20 cellular contexts compared by ENCODE assay signal in genomic region chr5:52728201-52728600, GRCh38. TPM values are rescaled to one million over a fixed set of nuclear protein-coding genes. Genes with fewer than 3 reads are reported as not detected.
DNase-seq lines count a peak whose midpoint lies in the region; ATAC-seq, FAIRE-seq and TF ChIP-seq lines count a peak whose summit lies in the region.
"Had no signal": no experiment of that assay in that cellular context is flagged by ENCODE, and none has a peak within 500 bp of the region (broad histone marks: within the 10 kb centered on the region; RNA-seq: fewer than 3 reads in every experiment).

No MANE protein-coding gene starts in this region.

- H3K27ac ChIP-seq in astrocyte (ENCODE audit: low read depth, low read length) (peak overlapping the region; percentile 28), smooth muscle cell (ENCODE audit: low read depth) (peak overlapping the region; percentile 85), psoas muscle (no peak overlapping the region), ovary (no peak overlapping the region)
- H3K27ac ChIP-seq in CD4-positive, alpha-beta memory T cell (ENCODE audit: low read depth, low read length), result no peak overlapping the region

- H3K9me3 ChIP-seq in astrocyte (ENCODE audit: insufficient read depth, low read depth, low read length), result no peaks in the 10 kb centered on the region
- H3K9me3 ChIP-seq in smooth muscle cell (replicated peaks; ENCODE audit: low read depth), result no peaks in the 10 kb centered on the region
- H3K9me3 ChIP-seq in psoas muscle, result no peaks in the 10 kb centered on the region
- no peaks in the 10 kb centered on the region for H3K9me3 ChIP-seq in CD4-positive, alpha-beta memory T cell (ENCODE audit: control insufficient read depth in 1 of 2, low read length in 2 of 2)
- no peaks in the 10 kb centered on the region for H3K9me3 ChIP-seq in ovary
- H3K9me3 ChIP-seq: body of pancreas, pancreas had no signal

- no peak overlapping the region for H3K4me3 Mint-ChIP-seq in astrocyte (ENCODE audit: unreplicated experiment)
- H3K4me3 Mint-ChIP-seq in CD4-positive, alpha-beta memory T cell, result peak overlapping the region in 1 of 8 donors; percentile 32
- H3K4me3 Mint-ChIP-seq: stimulated activated effector memory CD8-positive, alpha-beta T cell treated with anti-CD3 and anti-CD28 coated beads, Interleukin-12 subunit alpha, Interleukin-12 subunit beta, amount 100 ng/mL, for 72 hours had no signal

- peaks cover 8% of the 10 kb centered on the region for H3K9me3 Mint-ChIP-seq in astrocyte (ENCODE audit: unreplicated experiment)
- H3K9me3 Mint-ChIP-seq in CD4-positive, alpha-beta memory T cell, result peaks cover 0 to 17% (median 6%) of the 10 kb centered on the region in 8 donors

- 40% methylated on average over 3 of the region's 3 CpGs for WGBS in smooth muscle cell (ENCODE audit: low lambda C conversion rate)
- 83 to 95% (median 91%) methylated on average over 3 of the region's 3 CpGs for WGBS in psoas muscle, 3 donors
- WGBS in ovary, 3 donors, result 84 to 89% (median 84%) methylated on average over 3 of the region's 3 CpGs

- H4K20me1 ChIP-seq in astrocyte (ENCODE audit: insufficient read depth, low read length) (no peaks in the 10 kb centered on the region), smooth muscle cell (ENCODE audit: low read depth) (no peaks in the 10 kb centered on the region)

- no peak for ATAC-seq in psoas muscle
- ATAC-seq: HCT116; stimulated activated effector memory CD8-positive, alpha-beta T cell treated with anti-CD3 and anti-CD28 coated beads, Interleukin-12 subunit alpha, Interleukin-12 subunit beta, amount 100 ng/mL, for 72 hours had no signal

- H3K4me2 ChIP-seq in astrocyte (ENCODE audit: low read length) (peak overlapping the region; percentile 37), smooth muscle cell (peak overlapping the region; percentile 69)

- H3K4me1 Mint-ChIP-seq in astrocyte (ENCODE audit: low read depth, unreplicated experiment), result peaks cover 23% of the 10 kb centered on the region
- peaks cover 45 to 69% (median 58%) of the 10 kb centered on the region in 4 donors for H3K4me1 Mint-ChIP-seq in CD4-positive, alpha-beta memory T cell

- H3K4me3 ChIP-seq in astrocyte (ENCODE audit: insufficient read depth, low read depth, low read length) (no peak overlapping the region), smooth muscle cell (no peak overlapping the region), psoas muscle (no peak overlapping the region), ovary (no peak overlapping the region)
- H3K4me3 ChIP-seq in CD4-positive, alpha-beta memory T cell (ENCODE audit: low read length in 2 of 2), result no peak overlapping the region
- H3K4me3 ChIP-seq: body of pancreas, pancreas, skin epidermis had no signal

- CTCF ChIA-PET in CD4-positive, alpha-beta memory T cell (lab: Charles Lee; ENCODE audit: partially characterized antibody), result interaction anchor here (0.8 to 3.7 kb wide), 6 partner anchors 15 to 114 kb away, joined by 3 to 19 read pairs (median 4); partner anchors contain the start of genes ITGA1 and PELO

- H3K27ac Mint-ChIP-seq in astrocyte (ENCODE audit: unreplicated experiment), result no peak overlapping the region
- H3K27ac Mint-ChIP-seq in CD4-positive, alpha-beta memory T cell, result peak overlapping the region in 2 of 7 donors; percentile 6 to 74
- H3K27ac Mint-ChIP-seq: stimulated activated effector memory CD8-positive, alpha-beta T cell treated with anti-CD3 and anti-CD28 coated beads, Interleukin-12 subunit alpha, Interleukin-12 subunit beta, amount 100 ng/mL, for 72 hours had no signal

- intact Hi-C loops in psoas muscle (cut with DNase I) (no loop called here), ovary (cut with DNase I) (no loop called here)
- intact Hi-C loops in CD4-positive, alpha-beta memory T cell (cut with micrococcal nuclease), result loop anchor here (10.0 kb wide), 1 partner anchor 377 kb away; the partner anchor contains the start of gene MOCS2

- H3K4me1 ChIP-seq in astrocyte (ENCODE audit: insufficient read depth, low read length), result no peaks in the 10 kb centered on the region
- H3K4me1 ChIP-seq in smooth muscle cell (ENCODE audit: low read depth), result peaks cover 15% of the 10 kb centered on the region
- H3K4me1 ChIP-seq in psoas muscle, result no peaks in the 10 kb centered on the region
- peaks cover 44% of the 10 kb centered on the region for H3K4me1 ChIP-seq in CD4-positive, alpha-beta memory T cell (ENCODE audit: insufficient read depth, low read length)
- H3K4me1 ChIP-seq in ovary (ENCODE audit: insufficient read depth), result peaks cover 5% of the 10 kb centered on the region

- TF ChIP-seq EP300 in ovary (IDR thresholded peaks at IDR 0.05), result no peak

- DNase-seq in HTR-8/SVneo (ENCODE audit: insufficient read length, low spot score) (no peak), astrocyte (ENCODE audit: low read depth) (no peak), iris pigment epithelial cell (ENCODE audit: low read depth) (peak; percentile 28), smooth muscle cell (lab: John Stamatoyannopoulos, UW; ENCODE audit: unreplicated experiment) (no peak), psoas muscle (no peak), NK-92 (lab: John Stamatoyannopoulos, UW; ENCODE audit: unreplicated experiment) (no peak), ovary (no peak)
- DNase-seq in CD4-positive, alpha-beta memory T cell, result no peak
- DNase-seq: activated gamma-delta T cell treated with Interleukin-2 at 50 U/mL for 16 hours; AML-193; effector CD8-positive, alpha-beta T cell; MV-4-11; NCI-H82; pancreas had no signal

- H3K27me3 Mint-ChIP-seq in astrocyte (ENCODE audit: low read depth, unreplicated experiment), result no peaks in the 10 kb centered on the region
- H3K27me3 Mint-ChIP-seq in CD4-positive, alpha-beta memory T cell, result no peaks in the 10 kb centered on the region

- H2AFZ ChIP-seq in astrocyte (ENCODE audit: low read depth, low read length) (no peak overlapping the region), smooth muscle cell (ENCODE audit: low read depth) (peak overlapping the region; percentile 77)

- H3K36me3 Mint-ChIP-seq in astrocyte (ENCODE audit: low read depth, unreplicated experiment), result no peaks in the 10 kb centered on the region
- H3K36me3 Mint-ChIP-seq in CD4-positive, alpha-beta memory T cell, result peaks cover 0 to 8% of the 10 kb centered on the region in 2 donors
- H3K36me3 Mint-ChIP-seq: stimulated activated effector memory CD8-positive, alpha-beta T cell treated with anti-CD3 and anti-CD28 coated beads, Interleukin-12 subunit alpha, Interleukin-12 subunit beta, amount 100 ng/mL, for 72 hours had no signal

- POLR2A ChIA-PET in CD4-positive, alpha-beta memory T cell (lab: Charles Lee; ENCODE audit: partially characterized antibody), result interaction anchor here (1.8 to 3.6 kb wide), 2 partner anchors 10 to 47 kb away, joined by 4 to 23 read pairs; no protein-coding TSS in a partner anchor

- TF ChIP-seq CTCF in astrocyte (IDR thresholded peaks at IDR 0.05; ENCODE audit: insufficient read depth, low read depth, low read length), result no peak
- TF ChIP-seq CTCF in smooth muscle cell (IDR thresholded peaks at IDR 0.05; ENCODE audit: borderline replicate concordance, insufficient read depth, poor library complexity, severe bottlenecking), result no peak
- no peak for TF ChIP-seq CTCF in psoas muscle (IDR thresholded peaks at IDR 0.05)
- no peak for TF ChIP-seq CTCF in ovary (IDR thresholded peaks at IDR 0.05)

- H3K36me3 ChIP-seq in astrocyte (ENCODE audit: insufficient read depth, low read length) (no peaks in the 10 kb centered on the region), smooth muscle cell (ENCODE audit: low read depth) (no peaks in the 10 kb centered on the region), psoas muscle (ENCODE audit: insufficient read depth in 1 of 2, low read depth in 1 of 2) (no peaks in the 10 kb centered on the region), ovary (no peaks in the 10 kb centered on the region)
- H3K36me3 ChIP-seq in CD4-positive, alpha-beta memory T cell (ENCODE audit: insufficient read depth, low read length), result no peaks in the 10 kb centered on the region
- H3K36me3 ChIP-seq: pancreas had no signal

- no peaks in the 10 kb centered on the region for H3K27me3 ChIP-seq in astrocyte (ENCODE audit: insufficient read depth, low read length)
- H3K27me3 ChIP-seq in smooth muscle cell (ENCODE audit: low read depth), result no peaks in the 10 kb centered on the region
- H3K27me3 ChIP-seq in psoas muscle (ENCODE audit: insufficient read depth in 3 of 3, low read length in 2 of 3), result no peaks in the 10 kb centered on the region
- no peaks in the 10 kb centered on the region for H3K27me3 ChIP-seq in CD4-positive, alpha-beta memory T cell (ENCODE audit: insufficient read depth, low read length)
- H3K27me3 ChIP-seq in ovary, result no peaks in the 10 kb centered on the region
- H3K27me3 ChIP-seq: body of pancreas, pancreas had no signal

- H3K9ac ChIP-seq in astrocyte (ENCODE audit: low read length) (no peak overlapping the region), smooth muscle cell (ENCODE audit: low read depth) (no peak overlapping the region)

- FAIRE-seq in HTR-8/SVneo (lab: Jason Lieb, UNC) (peak; percentile 76), astrocyte (lab: Jason Lieb, UNC) (no peak)
- FAIRE-seq: D721Med, GM18507, pancreas had no signal

- H3F3A ChIP-seq in smooth muscle cell (ENCODE audit: low read depth), result peaks cover 16% of the 10 kb centered on the region

- TF ChIP-seq POLR2A in ovary (IDR thresholded peaks at IDR 0.05), result no peak

- H3K79me2 ChIP-seq in astrocyte (ENCODE audit: insufficient read depth, low read length) (no peaks in the 10 kb centered on the region), smooth muscle cell (ENCODE audit: low read depth) (no peaks in the 10 kb centered on the region)

RNA-seq across cellular contexts. Expression of gene ITGA1, which starts 59.5 kb away (rescaled TPM):
- 73.7 and 83.1 TPM in 2 replicates for total RNA-seq in astrocyte
- 202 and 250 TPM in 2 replicates for total RNA-seq in smooth muscle cell
- 62.6 and 85.2 TPM in 2 replicates for polyA plus RNA-seq in smooth muscle cell
- total RNA-seq in psoas muscle, result 10 to 100 TPM; 13.0 to 29.3 (median 17.4) TPM
- 1 to 10 TPM; 3.4 to 3.7 (median 3.5) TPM for polyA plus RNA-seq in psoas muscle
- 1 to 10 TPM; 4.2 to 5.8 TPM for total RNA-seq in CD4-positive, alpha-beta memory T cell
- polyA plus RNA-seq in CD4-positive, alpha-beta memory T cell, result 1 to 10 TPM; 1.9 to 5.5 TPM
- total RNA-seq in ovary, result 10 to 100 TPM; 10.4 to 17.1 (median 14.7) TPM
- polyA plus RNA-seq in ovary, result 10 to 100 TPM in 1 of 2 donors, 1 to 10 TPM in 1; 4.9 to 41.2 TPM

RNA-seq across cellular contexts. Expression of gene PELO, which starts 59.5 kb away (rescaled TPM):
- 75.2 and 75.8 TPM in 2 replicates for total RNA-seq in astrocyte
- total RNA-seq in smooth muscle cell, result 37.0 and 41.3 TPM in 2 replicates
- 66.1 and 88.2 TPM in 2 replicates for polyA plus RNA-seq in smooth muscle cell
- total RNA-seq in psoas muscle, result 10 to 100 TPM; 24.8 to 30.1 (median 25.3) TPM
- 10 to 100 TPM; 13.1 to 26.7 (median 26.6) TPM for polyA plus RNA-seq in psoas muscle
- 10 to 100 TPM; 11.9 to 12.4 TPM for total RNA-seq in CD4-positive, alpha-beta memory T cell
- 1 to 10 TPM; 5.7 to 8.3 TPM for polyA plus RNA-seq in CD4-positive, alpha-beta memory T cell
- 10 to 100 TPM in 6 of 7 donors, 1 to 10 TPM in 1; 7.9 to 19.0 (median 11.8) TPM for total RNA-seq in ovary
- 10 to 100 TPM in 1 of 2 donors, 1 to 10 TPM in 1; 6.3 to 18.4 TPM for polyA plus RNA-seq in ovary

Comparison
In these comparisons a context has a peak if more than half of its experiments do, and no peak if none do; other contexts are left out.
1. H3K27ac ChIP-seq: peak in astrocyte (single experiment) and smooth muscle cell (single experiment); none in psoas muscle (single experiment), CD4-positive, alpha-beta memory T cell (single experiment) and ovary (0 of 2).